1 cellular context compared by ENCODE assay signal in the genomic region with DNA sequence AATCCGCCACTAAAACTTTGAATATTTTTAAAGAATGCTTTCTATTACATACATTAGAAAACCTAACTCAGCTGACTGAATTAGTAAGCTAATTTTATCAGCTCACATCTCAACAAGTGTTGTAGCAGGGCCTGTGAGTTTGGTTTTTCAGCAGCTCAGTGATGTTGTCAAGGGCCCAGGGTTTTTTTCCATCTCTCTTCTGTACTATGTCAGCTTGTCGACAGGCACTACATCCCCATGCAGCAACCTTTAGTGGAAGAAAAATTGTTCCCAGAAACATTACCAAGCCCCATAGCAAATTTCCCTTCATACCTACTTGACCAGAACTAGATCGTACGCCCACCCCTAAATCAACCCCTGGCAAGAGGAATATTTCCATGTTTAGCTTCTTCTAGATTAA.
TF ChIP-seq lines count a peak whose summit lies in the region.

No MANE protein-coding gene starts in this region.

TF ChIP-seq in HepG2, 621 proteins besides CTCF, POLR2A, EP300 and RAD21:
- TF ChIP-seq, protein P1, sequence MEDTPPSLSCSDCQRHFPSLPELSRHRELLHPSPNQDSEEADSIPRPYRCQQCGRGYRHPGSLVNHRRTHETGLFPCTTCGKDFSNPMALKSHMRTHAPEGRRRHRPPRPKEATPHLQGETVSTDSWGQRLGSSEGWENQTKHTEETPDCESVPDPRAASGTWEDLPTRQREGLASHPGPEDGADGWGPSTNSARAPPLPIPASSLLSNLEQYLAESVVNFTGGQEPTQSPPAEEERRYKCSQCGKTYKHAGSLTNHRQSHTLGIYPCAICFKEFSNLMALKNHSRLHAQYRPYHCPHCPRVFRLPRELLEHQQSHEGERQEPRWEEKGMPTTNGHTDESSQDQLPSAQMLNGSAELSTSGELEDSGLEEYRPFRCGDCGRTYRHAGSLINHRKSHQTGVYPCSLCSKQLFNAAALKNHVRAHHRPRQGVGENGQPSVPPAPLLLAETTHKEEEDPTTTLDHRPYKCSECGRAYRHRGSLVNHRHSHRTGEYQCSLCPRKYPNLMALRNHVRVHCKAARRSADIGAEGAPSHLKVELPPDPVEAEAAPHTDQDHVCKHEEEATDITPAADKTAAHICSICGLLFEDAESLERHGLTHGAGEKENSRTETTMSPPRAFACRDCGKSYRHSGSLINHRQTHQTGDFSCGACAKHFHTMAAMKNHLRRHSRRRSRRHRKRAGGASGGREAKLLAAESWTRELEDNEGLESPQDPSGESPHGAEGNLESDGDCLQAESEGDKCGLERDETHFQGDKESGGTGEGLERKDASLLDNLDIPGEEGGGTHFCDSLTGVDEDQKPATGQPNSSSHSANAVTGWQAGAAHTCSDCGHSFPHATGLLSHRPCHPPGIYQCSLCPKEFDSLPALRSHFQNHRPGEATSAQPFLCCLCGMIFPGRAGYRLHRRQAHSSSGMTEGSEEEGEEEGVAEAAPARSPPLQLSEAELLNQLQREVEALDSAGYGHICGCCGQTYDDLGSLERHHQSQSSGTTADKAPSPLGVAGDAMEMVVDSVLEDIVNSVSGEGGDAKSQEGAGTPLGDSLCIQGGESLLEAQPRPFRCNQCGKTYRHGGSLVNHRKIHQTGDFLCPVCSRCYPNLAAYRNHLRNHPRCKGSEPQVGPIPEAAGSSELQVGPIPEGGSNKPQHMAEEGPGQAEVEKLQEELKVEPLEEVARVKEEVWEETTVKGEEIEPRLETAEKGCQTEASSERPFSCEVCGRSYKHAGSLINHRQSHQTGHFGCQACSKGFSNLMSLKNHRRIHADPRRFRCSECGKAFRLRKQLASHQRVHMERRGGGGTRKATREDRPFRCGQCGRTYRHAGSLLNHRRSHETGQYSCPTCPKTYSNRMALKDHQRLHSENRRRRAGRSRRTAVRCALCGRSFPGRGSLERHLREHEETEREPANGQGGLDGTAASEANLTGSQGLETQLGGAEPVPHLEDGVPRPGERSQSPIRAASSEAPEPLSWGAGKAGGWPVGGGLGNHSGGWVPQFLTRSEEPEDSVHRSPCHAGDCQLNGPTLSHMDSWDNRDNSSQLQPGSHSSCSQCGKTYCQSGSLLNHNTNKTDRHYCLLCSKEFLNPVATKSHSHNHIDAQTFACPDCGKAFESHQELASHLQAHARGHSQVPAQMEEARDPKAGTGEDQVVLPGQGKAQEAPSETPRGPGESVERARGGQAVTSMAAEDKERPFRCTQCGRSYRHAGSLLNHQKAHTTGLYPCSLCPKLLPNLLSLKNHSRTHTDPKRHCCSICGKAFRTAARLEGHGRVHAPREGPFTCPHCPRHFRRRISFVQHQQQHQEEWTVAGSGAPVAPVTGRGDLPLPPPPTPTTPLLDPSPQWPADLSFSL (CRISPR knock-in tag; IDR thresholded peaks at IDR 0.05), result no peak
- TF ChIP-seq HOXD1 (CRISPR knock-in tag; IDR thresholded peaks at IDR 0.05) (no peak), ZMYM3 (CRISPR knock-in tag; IDR thresholded peaks at IDR 0.05) (no peak), MYC (CRISPR knock-in tag; IDR thresholded peaks at IDR 0.05; ENCODE audit: borderline replicate concordance) (0 out of 2 replicates have a peak, but pooled peaks have one; percentile 1), SMARCC2 (IDR thresholded peaks at IDR 0.05) (no peak)
TF ChIP-seq in HepG2: peak in this region for 1.
